In the genomic region with DNA sequence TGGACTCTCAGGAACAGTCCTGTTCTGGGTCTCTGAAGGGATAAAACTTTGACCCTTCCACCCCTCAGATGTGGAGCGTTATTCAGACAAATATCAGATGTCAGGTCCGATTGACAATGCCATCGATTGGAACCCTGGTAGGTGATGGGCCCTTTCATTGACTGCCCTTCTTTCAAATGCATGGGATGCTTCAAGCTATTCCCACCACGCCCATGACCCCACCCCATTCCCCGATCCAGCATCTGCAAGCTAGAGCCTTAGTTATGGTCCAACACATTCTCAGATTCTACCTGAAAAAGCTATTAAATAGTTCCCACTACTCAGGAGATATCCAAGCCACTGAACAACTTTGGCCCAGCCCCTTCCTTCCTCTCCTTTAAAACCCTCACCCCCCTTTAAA, we compare ENCODE assay signal across 9 cellular contexts. TPM values are rescaled to one million over a fixed set of nuclear protein-coding genes. Genes with fewer than 3 reads are reported as not detected.
DNase-seq lines count a peak whose midpoint lies in the region; ATAC-seq and TF ChIP-seq lines count a peak whose summit lies in the region.
"Had no signal": no experiment of that assay in that cellular context is flagged by ENCODE, and none has a peak within 500 bp of the region (broad histone marks: within the 10 kb centered on the region; RNA-seq: fewer than 3 reads in every experiment).

No MANE protein-coding gene starts in this region.

- 0 out of 2 replicates have a peak overlapping the region, but pooled peaks have one; percentile 46 for H2AFZ ChIP-seq in Karpas-422 (ENCODE audit: low read length)

- H3K4me1 ChIP-seq in A673 (ENCODE audit: insufficient read depth, low read length, poor library complexity, severe bottlenecking) (peaks cover 30% of the 10 kb centered on the region), Karpas-422 (ENCODE audit: low read length) (peaks cover 39% of the 10 kb centered on the region)

- TF ChIP-seq CTCF in A673 (conservative IDR thresholded peaks at IDR 0.05; ENCODE audit: low read depth, low read length): no peak
- TF ChIP-seq CTCF in dorsolateral prefrontal cortex (IDR thresholded peaks at IDR 0.05 in 54 of 56, conservative IDR thresholded peaks at IDR 0.05 in 2 of 56; ENCODE audit: low read depth in 1 of 56, partially characterized antibody in 56 of 56): no peak

- H3K27ac ChIP-seq in A673 (ENCODE audit: low read depth, low read length, poor library complexity, severe bottlenecking) (peak overlapping the region; percentile 95), Karpas-422 (ENCODE audit: low read length) (peak overlapping the region; percentile 44; the same call in 1 of the 2 replicates), dorsolateral prefrontal cortex (peak overlapping the region in 51 of 59 donors; percentile 50 to 98 (median 95))

- H3K4me3 ChIP-seq in A673 (ENCODE audit: low read depth, low read length, poor library complexity, severe bottlenecking) (no peak overlapping the region), Karpas-422 (ENCODE audit: low read length) (no peak overlapping the region; the same call in 1 of the 2 replicates), dorsolateral prefrontal cortex (no peak overlapping the region)
- H3K4me3 ChIP-seq: mucosa of descending colon had no signal

- H3K9me2 ChIP-seq in Karpas-422 (replicated peaks; ENCODE audit: insufficient read depth, low read length): no peaks in the 10 kb centered on the region

- intact Hi-C loops in A673 (cut with micrococcal nuclease; ENCODE audit: unreplicated experiment): loop anchor here (1.0 to 5.0 kb wide), 2 partner anchors 27 to 130 kb away; a partner anchor contains a TSS
- intact Hi-C loops in dorsolateral prefrontal cortex (cut with DNase I): loop anchor here (1.0 to 5.0 kb wide), 4 partner anchors 17 to 155 kb away; a partner anchor contains a TSS

- no peaks in the 10 kb centered on the region for H4K20me1 ChIP-seq in Karpas-422 (ENCODE audit: insufficient read depth, low read depth, low read length)

- peaks cover 8% of the 10 kb centered on the region; the same call in 1 of the 2 replicates for H3K79me2 ChIP-seq in Karpas-422 (ENCODE audit: low read length)

- H3K9ac ChIP-seq in Karpas-422 (ENCODE audit: low read length): peak overlapping the region; percentile 50

- no peaks in the 10 kb centered on the region for H3K27me3 ChIP-seq in A673 (replicated peaks; ENCODE audit: insufficient read depth, low read depth, low read length, poor library complexity)
- no peaks in the 10 kb centered on the region for H3K27me3 ChIP-seq in Karpas-422 (ENCODE audit: low read length)
- no peaks in the 10 kb centered on the region for H3K27me3 ChIP-seq in dorsolateral prefrontal cortex

- H3K9me3 ChIP-seq in A673 (ENCODE audit: low read depth, low read length, poor library complexity, severe bottlenecking) (no peaks in the 10 kb centered on the region), Karpas-422 (ENCODE audit: low read length) (no peaks in the 10 kb centered on the region)
- H3K9me3 ChIP-seq: mucosa of descending colon had no signal

- CTCF ChIA-PET in A673 (lab: Charles Lee): interaction anchor here (0.8 to 1.9 kb wide), 5 partner anchors 13 to 32 kb away, joined by 3 to 26 read pairs (median 5); a partner anchor contains a TSS

- peak overlapping the region; percentile 64 for H3K4me2 ChIP-seq in Karpas-422 (ENCODE audit: low read depth, low read length, poor library complexity, severe bottlenecking)

- BruUV-seq in A673 (replicated peaks; lab: Mats Ljungman, UMichigan): no TSS peak

- no peak for ATAC-seq in GM18870 (IDR thresholded peaks at IDR 0.05; ENCODE audit: unreplicated experiment)
- ATAC-seq in GM21576 (IDR thresholded peaks at IDR 0.05; ENCODE audit: unreplicated experiment): no peak

- POLR2A ChIA-PET in A673 (lab: Charles Lee; ENCODE audit: low non-redundant PET): interaction anchor here (0.6 kb wide), 1 partner anchor 29 kb away, joined by 10 read pairs; no protein-coding TSS in a partner anchor

- DNase-seq in A673 (ENCODE audit: low spot score) (no peak), Karpas-422 (no peak), dorsolateral prefrontal cortex (no peak), retina (peak; percentile 16), cortex of kidney (lab: John Stamatoyannopoulos, UW) (no peak), mesenteric fat pad (ENCODE audit: low spot score) (no peak)

- no peaks in the 10 kb centered on the region for H3K36me3 ChIP-seq in A673 (ENCODE audit: insufficient read depth, low read length, poor library complexity, severe bottlenecking)
- H3K36me3 ChIP-seq in Karpas-422 (ENCODE audit: insufficient read depth, low read length): no peaks in the 10 kb centered on the region

RNA-seq across cellular contexts. Expression of a gene that starts 12.5 kb away (rescaled TPM):
- total RNA-seq in A673 (2021): 8.5 and 11.6 TPM in 2 replicates
- 34.7 and 42.3 TPM in 2 replicates for total RNA-seq in Karpas-422 (2014; rRNA removed; shearing (Covaris generic); ENCODE audit: low replicate concordance)
- total RNA-seq in dorsolateral prefrontal cortex: 10 to 100 TPM; 13.1 to 24.6 (median 19.0) TPM
- 30.7 TPM for total RNA-seq in mesenteric fat pad

RNA-seq across cellular contexts. Expression of a gene that starts 12.6 kb away (rescaled TPM):
- 1.6 and 2.2 TPM in 2 replicates for total RNA-seq in A673 (2021)
- total RNA-seq in Karpas-422 (2014; rRNA removed; shearing (Covaris generic); ENCODE audit: low replicate concordance): 9.0 and 21.5 TPM in 2 replicates
- 10 to 100 TPM; 13.4 to 48.3 (median 29.4) TPM for total RNA-seq in dorsolateral prefrontal cortex
- total RNA-seq in mesenteric fat pad: 0.74 TPM

RNA-seq across cellular contexts. Expression of a gene that starts 19.2 kb away (rescaled TPM):
- total RNA-seq in A673 (2021) (39.6 and 40.1 TPM in 2 replicates), dorsolateral prefrontal cortex (10 to 100 TPM; 10.5 to 32.8 (median 17.8) TPM), mesenteric fat pad (26.6 TPM)
- 35.8 and 49.4 TPM in 2 replicates for total RNA-seq in Karpas-422 (2014; rRNA removed; shearing (Covaris generic); ENCODE audit: low replicate concordance)

RNA-seq across cellular contexts. Expression of a gene that starts 19.4 kb away (rescaled TPM):
- total RNA-seq in A673 (2021) (27.3 and 36.4 TPM in 2 replicates), dorsolateral prefrontal cortex (100 to 1,000 TPM in 98 of 120 experiments, 10 to 100 TPM in 22; 36.4 to 580 (median 158) TPM), mesenteric fat pad (692 TPM)
- 130 and 269 TPM in 2 replicates for total RNA-seq in Karpas-422 (2014; rRNA removed; shearing (Covaris generic); ENCODE audit: low replicate concordance)

RNA-seq across cellular contexts. Expression of a gene that starts 44.5 kb away (rescaled TPM):
- total RNA-seq in A673 (2021) (0.24 and 0.31 TPM in 2 replicates), dorsolateral prefrontal cortex (1 to 10 TPM in 3 of 120 experiments, under 1 TPM in 39, not detected in 78; 0.20 to 1.2 (median 0.42) TPM), mesenteric fat pad (not detected)
- not detected in 2 replicates for total RNA-seq in Karpas-422 (2014; rRNA removed; shearing (Covaris generic); ENCODE audit: low replicate concordance)
- total RNA-seq: mucosa of descending colon had no signal

Comparison
In these comparisons a context has a peak if more than half of its experiments do, and no peak if none do; other contexts are left out.
1. H3K27ac ChIP-seq: peak in every context shown above with its lines; median percentile 95 in A673; 95 in dorsolateral prefrontal cortex; 44 in Karpas-422.